ENCODE assay signal across 8 cellular contexts in genomic region chr17:17823433-17824118, GRCh38. TPM values are rescaled to one million over a fixed set of nuclear protein-coding genes. Genes with fewer than 3 reads are reported as not detected.
DNase-seq lines count a peak whose midpoint lies in the region; ATAC-seq lines count a peak whose summit lies in the region.

No MANE protein-coding gene starts in this region.

- H3K27me3 Mint-ChIP-seq in activated T-cell treated with anti-CD3 and anti-CD28 coated beads, Interleukin-2, amount 50 U/mL, for 24 hours: no peaks in the 10 kb centered on the region
- H3K27me3 Mint-ChIP-seq in stimulated activated naive B cell treated with anti-CD40 and anti-IgM and Interleukin-4, amounts not matched to agents 10 μg/mL and 1 μg/mL and 100 μg/mL, for 72 hours: no peaks in the 10 kb centered on the region

- peak; percentile 95 for DNase-seq in DMS 273 (lab: John Stamatoyannopoulos, UW; ENCODE audit: unreplicated experiment)
- DNase-seq in HUDEP-2 (lab: John Stamatoyannopoulos, UW; ENCODE audit: unreplicated experiment in 76 of 76): peak in 74 of 76 experiments; percentile 45 to 95 (median 84)
- peak; percentile 56 for DNase-seq in OCI-M2 (lab: John Stamatoyannopoulos, UW; ENCODE audit: unreplicated experiment)
- DNase-seq in activated T-cell treated with anti-CD3 and anti-CD28 coated beads, Interleukin-2, amount 50 U/mL, for 24 hours: peak; percentile 86
- peak; percentile 93 for DNase-seq in myocyte (ENCODE audit: low read depth)
- DNase-seq in stimulated activated naive B cell treated with anti-CD40 and anti-IgM and Interleukin-4, amounts not matched to agents 10 μg/mL and 1 μg/mL and 100 μg/mL, for 72 hours: peak; percentile 69

- ATAC-seq in GM21360 (IDR thresholded peaks at IDR 0.05; ENCODE audit: unreplicated experiment) (peak; percentile 73), esophagus mucosa (peak; percentile 80)
- peak; percentile 74 to 83 for ATAC-seq in stimulated activated naive B cell treated with anti-CD40 and anti-IgM and Interleukin-4, amounts not matched to agents 10 μg/mL and 1 μg/mL and 100 μg/mL, for 72 hours (replicated peaks)

- peaks cover 96% of the 10 kb centered on the region for H3K4me1 Mint-ChIP-seq in activated T-cell treated with anti-CD3 and anti-CD28 coated beads, Interleukin-2, amount 50 U/mL, for 24 hours (ENCODE audit: low read depth)
- H3K4me1 Mint-ChIP-seq in stimulated activated naive B cell treated with anti-CD40 and anti-IgM and Interleukin-4, amounts not matched to agents 10 μg/mL and 1 μg/mL and 100 μg/mL, for 72 hours: peaks cover 71 to 93% of the 10 kb centered on the region in 2 donors

- peak overlapping the region; percentile 60 for H3K4me3 Mint-ChIP-seq in activated T-cell treated with anti-CD3 and anti-CD28 coated beads, Interleukin-2, amount 50 U/mL, for 24 hours
- peak overlapping the region; percentile 76 to 82 for H3K4me3 Mint-ChIP-seq in stimulated activated naive B cell treated with anti-CD40 and anti-IgM and Interleukin-4, amounts not matched to agents 10 μg/mL and 1 μg/mL and 100 μg/mL, for 72 hours

- peaks cover 75% of the 10 kb centered on the region for H3K36me3 Mint-ChIP-seq in activated T-cell treated with anti-CD3 and anti-CD28 coated beads, Interleukin-2, amount 50 U/mL, for 24 hours (ENCODE audit: low read depth)
- H3K36me3 Mint-ChIP-seq in stimulated activated naive B cell treated with anti-CD40 and anti-IgM and Interleukin-4, amounts not matched to agents 10 μg/mL and 1 μg/mL and 100 μg/mL, for 72 hours: peaks cover 58 to 68% of the 10 kb centered on the region in 2 donors

- peak overlapping the region; percentile 96 for H3K27ac Mint-ChIP-seq in activated T-cell treated with anti-CD3 and anti-CD28 coated beads, Interleukin-2, amount 50 U/mL, for 24 hours
- H3K27ac Mint-ChIP-seq in stimulated activated naive B cell treated with anti-CD40 and anti-IgM and Interleukin-4, amounts not matched to agents 10 μg/mL and 1 μg/mL and 100 μg/mL, for 72 hours: peak overlapping the region; percentile 94

- no peaks in the 10 kb centered on the region for H3K9me3 Mint-ChIP-seq in activated T-cell treated with anti-CD3 and anti-CD28 coated beads, Interleukin-2, amount 50 U/mL, for 24 hours
- no peaks in the 10 kb centered on the region for H3K9me3 Mint-ChIP-seq in stimulated activated naive B cell treated with anti-CD40 and anti-IgM and Interleukin-4, amounts not matched to agents 10 μg/mL and 1 μg/mL and 100 μg/mL, for 72 hours

RNA-seq across cellular contexts. Expression of gene SREBF1, which starts 13.2 kb away (rescaled TPM):
- total RNA-seq in esophagus mucosa (142 TPM), myocyte (153 and 348 TPM in 2 replicates)
- polyA plus RNA-seq in myocyte (2012): 82.8 TPM

Comparison
In these comparisons a context has a peak if more than half of its experiments do, and no peak if none do; other contexts are left out.
1. Peak in every context shown above with its lines: DNase-seq and ATAC-seq.